ENCODE assay signal across 29 cellular contexts in genomic region chr7:159158888-159159405, GRCh38. TPM values are rescaled to one million over a fixed set of nuclear protein-coding genes. Genes with fewer than 3 reads are reported as not detected.
"Had no signal": no experiment of that assay in that cellular context is flagged by ENCODE, and none has a peak within 500 bp of the region (broad histone marks: within the 10 kb centered on the region; RNA-seq: fewer than 3 reads in every experiment).

No MANE protein-coding gene starts in this region.

- H3K4me2 ChIP-seq: smooth muscle cell had no signal

- H3K36me3 ChIP-seq: pancreas, prostate gland, stomach, thyroid gland had no signal

- DNase-seq: activated CD4-positive, alpha-beta T cell treated with anti-CD3 and anti-CD28 coated beads for 1 hour; activated CD4-positive, alpha-beta T cell treated with anti-CD3 and anti-CD28 coated beads, Interleukin-2, amount 50 U/mL, for 1 hour; activated CD8-positive, alpha-beta memory T cell treated with anti-CD3 and anti-CD28 coated beads, Interleukin-2, amount 10 ng/mL, durations not matched to agents 7 days and 5 days; activated CD8-positive, alpha-beta T cell treated with anti-CD3 and anti-CD28 coated beads, Interleukin-2, amount 10 ng/mL, durations not matched to agents 7 days and 5 days; activated naive CD8-positive, alpha-beta T cell treated with anti-CD3 and anti-CD28 coated beads, Interleukin-2, amount 50 U/mL, for 24 hours; activated T-cell treated with anti-CD3 and anti-CD28 coated beads, Interleukin-2, amount 50 U/mL, for 48 hours; amygdala; caudate nucleus; cortex of kidney; effector memory CD8-positive, alpha-beta T cell; foreskin fibroblast; head of caudate nucleus; hippocampal formation; left cardiac atrium; mammary epithelial cell; naive thymus-derived CD4-positive, alpha-beta T cell; nucleus accumbens; pancreas; retina; stimulated activated CD4-positive, alpha-beta T cell treated with anti-CD3 and anti-CD28 coated beads, Interleukin-1b, Interleukin-23, amount 100 ng/mL, for 48 hours; stimulated activated CD4-positive, alpha-beta T cell treated with anti-CD3 and anti-CD28 coated beads, Interleukin-4, amount 100 ng/mL, for 4 hours; stimulated activated CD8-positive, alpha-beta memory T cell treated with anti-CD3 and anti-CD28 coated beads, Interleukin-4, amount 100 ng/mL, for 48 hours; stimulated activated naive B cell treated with anti-CD40 and anti-IgM and Interleukin-4, amounts not matched to agents 10 μg/mL and 1 μg/mL and 100 μg/mL, for 72 hours; stomach; thyroid gland had no signal

- H3K27ac ChIP-seq: pancreas, prostate gland, stomach, thyroid gland had no signal

- FAIRE-seq: keratinocyte, pancreas had no signal

- H3K27me3 ChIP-seq: pancreas, stomach, thyroid gland had no signal

- H3K9me3 ChIP-seq: pancreas, prostate gland, stomach, thyroid gland had no signal

- ATAC-seq: activated CD8-positive, alpha-beta memory T cell treated with anti-CD3 and anti-CD28 coated beads, Interleukin-2, amount 10 ng/mL, durations not matched to agents 7 days and 5 days; activated CD8-positive, alpha-beta T cell treated with anti-CD3 and anti-CD28 coated beads, Interleukin-2, amount 10 ng/mL, durations not matched to agents 7 days and 5 days; activated naive CD8-positive, alpha-beta T cell treated with anti-CD3 and anti-CD28 coated beads, Interleukin-2, amount 50 U/mL, for 24 hours; effector memory CD8-positive, alpha-beta T cell; left cardiac atrium; naive thymus-derived CD4-positive, alpha-beta T cell; pancreas; stimulated activated naive B cell treated with anti-CD40 and anti-IgM and Interleukin-4, amounts not matched to agents 10 μg/mL and 1 μg/mL and 100 μg/mL, for 72 hours; WTC11 had no signal

- H3K4me1 ChIP-seq: pancreas, prostate gland, stomach, thyroid gland had no signal

- H3K4me3 ChIP-seq: pancreas, prostate gland, smooth muscle cell, stomach, thyroid gland had no signal

RNA-seq across cellular contexts. Expression of gene VIPR2, which starts 14.3 kb away (rescaled TPM):
- total RNA-seq: activated CD8-positive, alpha-beta T cell treated with anti-CD3 and anti-CD28 coated beads, Interleukin-2, amount 10 ng/mL, durations not matched to agents 7 days and 5 days; mammary epithelial cell; smooth muscle cell had no signal
- polyA plus RNA-seq: keratinocyte; mammary epithelial cell; naive thymus-derived CD4-positive, alpha-beta T cell; smooth muscle cell had no signal
